In the genomic region with DNA sequence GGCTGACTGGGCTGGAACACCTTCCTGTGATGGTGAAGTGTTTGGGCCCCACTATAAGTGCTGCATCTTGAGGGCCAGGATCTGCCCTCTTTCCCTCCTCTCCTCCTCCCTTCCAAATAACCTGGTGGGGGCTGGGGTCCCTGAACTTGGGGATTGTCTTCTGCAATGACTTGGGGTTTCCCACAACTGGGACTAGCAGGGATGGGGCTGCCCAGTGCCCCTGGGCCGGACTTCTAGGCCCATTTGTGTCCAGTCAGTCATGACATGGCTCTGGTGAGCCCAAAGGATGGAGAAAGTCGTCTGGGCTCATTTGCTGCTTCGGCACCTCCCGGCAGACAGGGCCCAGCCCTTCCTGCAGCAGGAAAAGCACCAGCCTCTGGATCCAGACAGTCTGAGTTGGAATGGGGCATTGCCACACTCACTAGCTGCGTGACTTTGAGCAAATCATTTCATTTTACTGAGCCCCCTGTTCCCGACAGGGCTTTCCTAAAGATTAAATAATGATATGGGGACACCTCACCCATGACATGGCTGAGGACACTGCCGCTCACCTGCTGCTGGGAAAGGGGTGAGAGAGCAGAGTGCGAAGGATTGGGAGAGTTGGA, we compare ENCODE assay signal across 23 cellular contexts.
DNase-seq lines count a peak whose midpoint lies in the region; ATAC-seq and TF ChIP-seq lines count a peak whose summit lies in the region.
"Had no signal": no experiment of that assay in that cellular context is flagged by ENCODE, and none has a peak within 500 bp of the region (broad histone marks: within the 10 kb centered on the region; RNA-seq: fewer than 3 reads in every experiment).

No MANE protein-coding gene starts in this region.

- no peak overlapping the region for H2BK120ac ChIP-seq in trophoblast cell (ENCODE audit: insufficient read depth, low read length, poor library complexity)

- H2AK5ac ChIP-seq in trophoblast cell (ENCODE audit: low read length), result no peak overlapping the region

- peak overlapping the region; percentile 12 for H4K8ac ChIP-seq in trophoblast cell (ENCODE audit: low read depth, low read length)

- no peak overlapping the region for H2BK5ac ChIP-seq in trophoblast cell (ENCODE audit: low read depth, low read length, poor library complexity)

- H4K12ac ChIP-seq in trophoblast cell (ENCODE audit: low read depth, low read length), result no peak overlapping the region

- no peak overlapping the region for H3K4me2 ChIP-seq in trophoblast cell (ENCODE audit: low read length)
- H3K4me2 ChIP-seq: BLaER1 treated with 17β-estradiol and CSF1 and Interleukin-3, amounts not matched to agents 10 nM and 100 nM; SK-N-SH had no signal

- H3K9ac ChIP-seq in trophoblast cell (ENCODE audit: low read length), result no peak overlapping the region
- H3K9ac ChIP-seq: BLaER1 treated with 17β-estradiol and CSF1 and Interleukin-3, amounts not matched to agents 10 nM and 100 nM; SK-N-SH had no signal

- H3K4me1 ChIP-seq in lower lobe of right lung (peaks cover 20% of the 10 kb centered on the region), trophoblast cell (ENCODE audit: control insufficient read depth in 1 of 2, insufficient read depth in 2 of 2, low read length in 2 of 2) (peaks cover 13 to 20% of the 10 kb centered on the region in 2 experiments), upper lobe of left lung (peaks cover 11 to 24% (median 19%) of the 10 kb centered on the region in 4 donors)

- peak overlapping the region; percentile 2 for H3K14ac ChIP-seq in trophoblast cell (ENCODE audit: low read length)

- H3K27me3 Mint-ChIP-seq in activated naive CD8-positive, alpha-beta T cell treated with anti-CD3 and anti-CD28 coated beads for 36 hours, result no peaks in the 10 kb centered on the region
- no peaks in the 10 kb centered on the region for H3K27me3 Mint-ChIP-seq in activated naive CD8-positive, alpha-beta T cell treated with anti-CD3 and anti-CD28 coated beads, Interleukin-2, amount 50 U/mL, for 24 hours
- H3K27me3 Mint-ChIP-seq: IgD-negative memory B cell had no signal

- H3K79me2 ChIP-seq in trophoblast cell (ENCODE audit: control insufficient read depth, insufficient read depth, low read length, poor library complexity), result peaks cover 2% of the 10 kb centered on the region

- H3K36me3 Mint-ChIP-seq in activated naive CD8-positive, alpha-beta T cell treated with anti-CD3 and anti-CD28 coated beads for 36 hours, result peaks cover 3% of the 10 kb centered on the region
- peaks cover 3% of the 10 kb centered on the region for H3K36me3 Mint-ChIP-seq in activated naive CD8-positive, alpha-beta T cell treated with anti-CD3 and anti-CD28 coated beads, Interleukin-2, amount 50 U/mL, for 24 hours (ENCODE audit: low read depth)

- intact Hi-C loops in lower lobe of right lung (cut with DNase I), result no loop called here

- no CpG with 5 or more reads among the region's 8 CpGs for WGBS in trophoblast cell (ENCODE audit: extremely low coverage, insufficient coverage, insufficient read length)
- 72 to 82% methylated on average over 3 to 8 of the region's 8 CpGs for WGBS in upper lobe of left lung, 2 donors

- H4K91ac ChIP-seq in trophoblast cell (ENCODE audit: low read depth, low read length), result peak overlapping the region; percentile 42

- H2AFZ ChIP-seq in trophoblast cell (ENCODE audit: insufficient read depth, low read length, poor library complexity), result no peak overlapping the region

- no peaks in the 10 kb centered on the region for H3K9me3 Mint-ChIP-seq in activated naive CD8-positive, alpha-beta T cell treated with anti-CD3 and anti-CD28 coated beads for 36 hours
- H3K9me3 Mint-ChIP-seq in activated naive CD8-positive, alpha-beta T cell treated with anti-CD3 and anti-CD28 coated beads, Interleukin-2, amount 50 U/mL, for 24 hours, result no peaks in the 10 kb centered on the region
- H3K9me3 Mint-ChIP-seq: CD8-positive, alpha-beta T cell; IgD-negative memory B cell had no signal

- H3K36me3 ChIP-seq in lower lobe of right lung (peaks cover 7% of the 10 kb centered on the region), trophoblast cell (ENCODE audit: control insufficient read depth in 1 of 2, insufficient read depth in 2 of 2, low read length in 2 of 2) (no peaks in the 10 kb centered on the region), upper lobe of left lung (peaks cover 0 to 7% (median 2%) of the 10 kb centered on the region in 4 donors)

- peaks cover 6% of the 10 kb centered on the region for H3K4me1 Mint-ChIP-seq in activated naive CD8-positive, alpha-beta T cell treated with anti-CD3 and anti-CD28 coated beads for 36 hours
- H3K4me1 Mint-ChIP-seq in activated naive CD8-positive, alpha-beta T cell treated with anti-CD3 and anti-CD28 coated beads, Interleukin-2, amount 50 U/mL, for 24 hours, result peaks cover 3% of the 10 kb centered on the region

- H2BK12ac ChIP-seq in trophoblast cell (ENCODE audit: low read length), result no peak overlapping the region

- H3K23ac ChIP-seq in trophoblast cell (ENCODE audit: low read length), result no peak overlapping the region

- ATAC-seq in activated naive CD8-positive, alpha-beta T cell treated with anti-CD3 and anti-CD28 coated beads, Interleukin-2, amount 50 U/mL, for 24 hours, result no peak
- ATAC-seq in lower lobe of right lung (no peak), HG02870 (IDR thresholded peaks at IDR 0.05; ENCODE audit: unreplicated experiment) (no peak), HG02970 (IDR thresholded peaks at IDR 0.05; ENCODE audit: low FRiP score, unreplicated experiment) (no peak), upper lobe of left lung (ENCODE audit: low FRiP score in 2 of 2) (no peak)
- ATAC-seq: CD8-positive, alpha-beta T cell; Panc1 had no signal

- peaks cover 11% of the 10 kb centered on the region for H3K79me1 ChIP-seq in trophoblast cell (ENCODE audit: low read length)

- H3K27ac Mint-ChIP-seq in activated naive CD8-positive, alpha-beta T cell treated with anti-CD3 and anti-CD28 coated beads for 36 hours, result peak overlapping the region; percentile 42
- no peak overlapping the region for H3K27ac Mint-ChIP-seq in activated naive CD8-positive, alpha-beta T cell treated with anti-CD3 and anti-CD28 coated beads, Interleukin-2, amount 50 U/mL, for 24 hours
- H3K27ac Mint-ChIP-seq: CD8-positive, alpha-beta T cell had no signal

- H3K27ac ChIP-seq in lower lobe of right lung (no peak overlapping the region), trophoblast cell (ENCODE audit: low read depth, low read length) (no peak overlapping the region), upper lobe of left lung (peak overlapping the region in 2 of 4 donors; percentile 24 to 58)
- H3K27ac ChIP-seq: BLaER1 treated with 17β-estradiol and CSF1 and Interleukin-3, amounts not matched to agents 10 nM and 100 nM had no signal

- H3K4ac ChIP-seq in trophoblast cell (ENCODE audit: low read depth, low read length), result no peak overlapping the region

- no peak for TF ChIP-seq EP300 in upper lobe of left lung (IDR thresholded peaks at IDR 0.05)

- H3K18ac ChIP-seq in trophoblast cell (ENCODE audit: low read length), result no peak overlapping the region

- H3K4me3 ChIP-seq in lower lobe of right lung (no peak overlapping the region), trophoblast cell (ENCODE audit: low read depth, low read length) (no peak overlapping the region), upper lobe of left lung (no peak overlapping the region)
- H3K4me3 ChIP-seq: BLaER1 treated with 17β-estradiol and CSF1 and Interleukin-3, amounts not matched to agents 10 nM and 100 nM had no signal

- TF ChIP-seq CTCF in lower lobe of right lung (IDR thresholded peaks at IDR 0.05), result no peak
- no peak for TF ChIP-seq CTCF in upper lobe of left lung (IDR thresholded peaks at IDR 0.05)

- H3K27me3 ChIP-seq in lower lobe of right lung (ENCODE audit: low read depth) (no peaks in the 10 kb centered on the region), trophoblast cell (ENCODE audit: insufficient read depth, low read length) (no peaks in the 10 kb centered on the region), upper lobe of left lung (no peaks in the 10 kb centered on the region)
- H3K27me3 ChIP-seq: BLaER1 treated with 17β-estradiol and CSF1 and Interleukin-3, amounts not matched to agents 10 nM and 100 nM had no signal

- H3K4me3 Mint-ChIP-seq in activated naive CD8-positive, alpha-beta T cell treated with anti-CD3 and anti-CD28 coated beads for 36 hours, result no peak overlapping the region
- no peak overlapping the region for H3K4me3 Mint-ChIP-seq in activated naive CD8-positive, alpha-beta T cell treated with anti-CD3 and anti-CD28 coated beads, Interleukin-2, amount 50 U/mL, for 24 hours
- H3K4me3 Mint-ChIP-seq: CD8-positive, alpha-beta T cell; IgD-negative memory B cell had no signal

- no peaks in the 10 kb centered on the region for H3K9me3 ChIP-seq in lower lobe of right lung
- no peaks in the 10 kb centered on the region for H3K9me3 ChIP-seq in trophoblast cell (ENCODE audit: insufficient read depth, low read depth, low read length)
- no peaks in the 10 kb centered on the region for H3K9me3 ChIP-seq in upper lobe of left lung
- H3K9me3 ChIP-seq: BLaER1 treated with 17β-estradiol and CSF1 and Interleukin-3, amounts not matched to agents 10 nM and 100 nM; SK-N-SH had no signal

- no peak for DNase-seq in activated naive CD8-positive, alpha-beta T cell treated with anti-CD3 and anti-CD28 coated beads for 36 hours
- DNase-seq in activated naive CD8-positive, alpha-beta T cell treated with anti-CD3 and anti-CD28 coated beads, Interleukin-2, amount 50 U/mL, for 24 hours, result no peak
- DNase-seq in lower lobe of right lung, result peak; percentile 34
- no peak for DNase-seq in trophoblast cell
- no peak for DNase-seq in OCI-M2 (lab: John Stamatoyannopoulos, UW; ENCODE audit: unreplicated experiment)
- no peak for DNase-seq in upper lobe of left lung
- DNase-seq: 8988T; CD8-positive, alpha-beta T cell; DND-41; NCI-H1105 treated with DMSO at 0.1 percent for 48 hours; NCI-H2081; NCI-H2171; NCI-H345; NCI-H524; NCI-H774; NK-92 treated with Interleukin-12 subunit alpha and Interleukin-12 subunit beta, amount 100 ng/mL, for 24 hours; SIG-M5; SK-N-SH had no signal

- TF ChIP-seq POLR2A in upper lobe of left lung (IDR thresholded peaks at IDR 0.05), result no peak
